Comparison of ENCODE assay signal across 41 cellular contexts in the genomic region with DNA sequence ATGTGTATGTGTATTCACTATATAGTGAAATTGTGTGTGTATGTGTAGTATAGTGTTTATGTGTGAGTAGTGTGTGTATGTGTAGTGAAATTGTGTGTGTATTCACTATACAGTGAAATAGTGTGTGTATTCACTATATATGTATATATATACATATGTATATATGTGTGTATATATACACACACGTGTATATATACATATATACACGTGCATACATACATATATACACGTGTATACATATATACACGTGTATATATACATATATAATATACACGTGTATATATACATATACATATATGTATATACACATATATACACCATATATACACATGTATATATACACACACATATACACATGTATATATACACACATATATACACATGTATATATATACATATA.
"Had no signal": no experiment of that assay in that cellular context is flagged by ENCODE, and none has a peak within 500 bp of the region (broad histone marks: within the 10 kb centered on the region; RNA-seq: fewer than 3 reads in every experiment).

No MANE protein-coding gene starts in this region.

- H3K27ac ChIP-seq: adrenal gland, ascending aorta, body of pancreas, brain microvascular endothelial cell, breast epithelium, cardiac muscle cell had no signal

- FAIRE-seq: astrocyte, bronchial epithelial cell had no signal

- DNase-seq: activated effector memory CD4-positive, alpha-beta T cell treated with anti-CD3 and anti-CD28 coated beads, Interleukin-2, amount 50 U/mL, for 16 hours; activated effector memory CD4-positive, alpha-beta T cell treated with Interleukin-2 at 50 U/mL for 16 hours; activated gamma-delta T cell; activated gamma-delta T cell treated with Interleukin-2 at 50 U/mL for 16 hours; activated naive CD4-positive, alpha-beta T cell; activated naive CD4-positive, alpha-beta T cell treated with anti-CD3 and anti-CD28 coated beads for 36 hours; activated naive CD4-positive, alpha-beta T cell treated with anti-CD3 and anti-CD28 coated beads, Interleukin-2, amount 10 ng/mL, durations not matched to agents 7 days and 5 days; activated naive CD4-positive, alpha-beta T cell treated with anti-CD3 and anti-CD28 coated beads, Interleukin-2, amount 50 U/mL, for 16 hours; activated naive CD4-positive, alpha-beta T cell treated with Interleukin-2 at 50 U/mL for 16 hours; activated naive CD8-positive, alpha-beta T cell treated with anti-CD3 and anti-CD28 coated beads for 36 hours; activated naive CD8-positive, alpha-beta T cell treated with anti-CD3 and anti-CD28 coated beads, Interleukin-2, amount 10 ng/mL, durations not matched to agents 7 days and 5 days; activated naive CD8-positive, alpha-beta T cell treated with anti-CD3 and anti-CD28 coated beads, Interleukin-2, amount 50 U/mL, for 24 hours; activated T-cell treated with anti-CD3 and anti-CD28 coated beads for 4 hours; activated T-cell treated with anti-CD3 and anti-CD28 coated beads, Interleukin-2, amount 50 U/mL, for 1 hour; activated T-cell treated with anti-CD3 and anti-CD28 coated beads, Interleukin-2, amount 50 U/mL, for 24 hours; activated T-cell treated with anti-CD3 and anti-CD28 coated beads, Interleukin-2, amount 50 U/mL, for 4 hours; activated T-cell treated with anti-CD3 and anti-CD28 coated beads, Interleukin-2, amount 50 U/mL, for 48 hours; activated T-cell treated with anti-CD3 and anti-CD28 coated beads, Interleukin-2, amount 50 U/mL, for 72 hours; adrenal gland; amniotic stem cell; amygdala; anterior cingulate cortex; aorta; body of pancreas; brain microvascular endothelial cell; caudate nucleus; central memory CD4-positive, alpha-beta T cell; cerebellar nuclear complex had no signal

- H3K4me1 ChIP-seq: adrenal gland, ascending aorta, body of pancreas, breast epithelium had no signal

- H3K36me3 ChIP-seq: adrenal gland, ascending aorta, brain microvascular endothelial cell, breast epithelium, cardiac muscle cell had no signal

- H3K4me3 Mint-ChIP-seq: activated naive CD4-positive, alpha-beta T cell treated with anti-CD3 and anti-CD28 coated beads for 36 hours; activated naive CD4-positive, alpha-beta T cell treated with anti-CD3 and anti-CD28 coated beads, Interleukin-2, amount 10 ng/mL, durations not matched to agents 7 days and 5 days; activated naive CD4-positive, alpha-beta T cell treated with anti-CD3 and anti-CD28 coated beads, Interleukin-2, amount 50 U/mL, for 24 hours; activated naive CD8-positive, alpha-beta T cell; activated naive CD8-positive, alpha-beta T cell treated with anti-CD3 and anti-CD28 coated beads for 36 hours; activated naive CD8-positive, alpha-beta T cell treated with anti-CD3 and anti-CD28 coated beads, Interleukin-2, amount 10 ng/mL, durations not matched to agents 7 days and 5 days; activated naive CD8-positive, alpha-beta T cell treated with anti-CD3 and anti-CD28 coated beads, Interleukin-2, amount 50 U/mL, for 24 hours; activated T-cell treated with anti-CD3 and anti-CD28 coated beads, Interleukin-2, amount 50 U/mL, for 24 hours; activated T-cell treated with anti-CD3 and anti-CD28 coated beads, Interleukin-2, amount 50 U/mL, for 4 hours; activated T-cell treated with anti-CD3 and anti-CD28 coated beads, Interleukin-2, amount 50 U/mL, for 72 hours; activated T-helper 1 cell treated with anti-CD3 and anti-CD28 coated beads, Interleukin-12 subunit alpha, Interleukin-12 subunit beta, Interleukin-2, Interleukin-4 antibody, amounts not matched to agents 30 ng/mL and 10 ng/mL and 1 ng/mL, durations not matched to agents 14 hours and 24 hours and 36 hours; activated T-helper 17 cell treated with anti-CD3 and anti-CD28 coated beads, Interleukin-2, amount 50 U/mL, for 72 hours; brain; central memory CD8-positive, alpha-beta T cell had no signal

- H3K9me3 ChIP-seq: adrenal gland, ascending aorta, body of pancreas, breast epithelium had no signal

- H3K36me3 Mint-ChIP-seq: activated naive CD4-positive, alpha-beta T cell treated with anti-CD3 and anti-CD28 coated beads, Interleukin-2, amount 10 ng/mL, durations not matched to agents 7 days and 5 days; activated naive CD4-positive, alpha-beta T cell treated with anti-CD3 and anti-CD28 coated beads, Interleukin-2, amount 50 U/mL, for 24 hours; activated naive CD8-positive, alpha-beta T cell; activated naive CD8-positive, alpha-beta T cell treated with anti-CD3 and anti-CD28 coated beads for 36 hours; activated naive CD8-positive, alpha-beta T cell treated with anti-CD3 and anti-CD28 coated beads, Interleukin-2, amount 10 ng/mL, durations not matched to agents 7 days and 5 days; brain had no signal

- H3K27me3 ChIP-seq: adrenal gland, ascending aorta, body of pancreas, brain microvascular endothelial cell, breast epithelium, cardiac muscle cell had no signal

- H3K4me3 ChIP-seq: adrenal gland, ascending aorta, body of pancreas, breast epithelium, cardiac muscle cell had no signal

- H3K4me1 Mint-ChIP-seq: activated naive CD4-positive, alpha-beta T cell treated with anti-CD3 and anti-CD28 coated beads, Interleukin-2, amount 10 ng/mL, durations not matched to agents 7 days and 5 days; activated naive CD4-positive, alpha-beta T cell treated with anti-CD3 and anti-CD28 coated beads, Interleukin-2, amount 50 U/mL, for 24 hours; activated naive CD8-positive, alpha-beta T cell treated with anti-CD3 and anti-CD28 coated beads for 36 hours; activated naive CD8-positive, alpha-beta T cell treated with anti-CD3 and anti-CD28 coated beads, Interleukin-2, amount 10 ng/mL, durations not matched to agents 7 days and 5 days; activated naive CD8-positive, alpha-beta T cell treated with anti-CD3 and anti-CD28 coated beads, Interleukin-2, amount 50 U/mL, for 24 hours; activated T-helper 17 cell treated with anti-CD3 and anti-CD28 coated beads, Interleukin-2, amount 50 U/mL, for 72 hours; brain; central memory CD8-positive, alpha-beta T cell had no signal

- H3K27me3 Mint-ChIP-seq: activated naive CD4-positive, alpha-beta T cell treated with anti-CD3 and anti-CD28 coated beads, Interleukin-2, amount 10 ng/mL, durations not matched to agents 7 days and 5 days; activated naive CD4-positive, alpha-beta T cell treated with anti-CD3 and anti-CD28 coated beads, Interleukin-2, amount 50 U/mL, for 24 hours; activated naive CD8-positive, alpha-beta T cell; activated naive CD8-positive, alpha-beta T cell treated with anti-CD3 and anti-CD28 coated beads for 36 hours; activated naive CD8-positive, alpha-beta T cell treated with anti-CD3 and anti-CD28 coated beads, Interleukin-2, amount 10 ng/mL, durations not matched to agents 7 days and 5 days; activated naive CD8-positive, alpha-beta T cell treated with anti-CD3 and anti-CD28 coated beads, Interleukin-2, amount 50 U/mL, for 24 hours; activated T-cell treated with anti-CD3 and anti-CD28 coated beads, Interleukin-2, amount 50 U/mL, for 24 hours; activated T-helper 17 cell treated with anti-CD3 and anti-CD28 coated beads, Interleukin-2, amount 50 U/mL, for 72 hours; central memory CD8-positive, alpha-beta T cell had no signal

- H3K27ac Mint-ChIP-seq: activated naive CD4-positive, alpha-beta T cell treated with anti-CD3 and anti-CD28 coated beads for 36 hours; activated naive CD4-positive, alpha-beta T cell treated with anti-CD3 and anti-CD28 coated beads, Interleukin-2, amount 10 ng/mL, durations not matched to agents 7 days and 5 days; activated naive CD4-positive, alpha-beta T cell treated with anti-CD3 and anti-CD28 coated beads, Interleukin-2, amount 50 U/mL, for 24 hours; activated naive CD4-positive, alpha-beta T cell treated with anti-CD3 and anti-CD28 coated beads, Interleukin-2, amount 50 U/mL, for 72 hours; activated naive CD8-positive, alpha-beta T cell; activated naive CD8-positive, alpha-beta T cell treated with anti-CD3 and anti-CD28 coated beads for 36 hours; activated naive CD8-positive, alpha-beta T cell treated with anti-CD3 and anti-CD28 coated beads, Interleukin-2, amount 10 ng/mL, durations not matched to agents 7 days and 5 days; activated naive CD8-positive, alpha-beta T cell treated with anti-CD3 and anti-CD28 coated beads, Interleukin-2, amount 50 U/mL, for 24 hours; activated T-cell treated with anti-CD3 and anti-CD28 coated beads, Interleukin-2, amount 50 U/mL, for 24 hours; activated T-cell treated with anti-CD3 and anti-CD28 coated beads, Interleukin-2, amount 50 U/mL, for 72 hours; activated T-helper 1 cell treated with anti-CD3 and anti-CD28 coated beads, Interleukin-12 subunit alpha, Interleukin-12 subunit beta, Interleukin-2, Interleukin-4 antibody, amounts not matched to agents 30 ng/mL and 10 ng/mL and 1 ng/mL, durations not matched to agents 14 hours and 24 hours and 36 hours; activated T-helper 17 cell treated with anti-CD3 and anti-CD28 coated beads, Interleukin-2, amount 50 U/mL, for 72 hours; activated T-helper 2 cell treated with anti-CD3 and anti-CD28 coated beads, Interferon-gamma antibody, Interleukin-2, Interleukin-4, amounts not matched to agents 10 μg/mL and 5 μg/mL and 100 μg/mL, durations not matched to agents 14 hours and 24 hours and 36 hours; brain had no signal

- ATAC-seq: activated naive CD4-positive, alpha-beta T cell treated with anti-CD3 and anti-CD28 coated beads, Interleukin-2, amount 50 U/mL, for 72 hours; activated naive CD8-positive, alpha-beta T cell treated with anti-CD3 and anti-CD28 coated beads, Interleukin-2, amount 50 U/mL, for 24 hours; activated T-cell treated with anti-CD3 and anti-CD28 coated beads, Interleukin-2, amount 50 U/mL, for 4 hours; activated T-cell treated with anti-CD3 and anti-CD28 coated beads, Interleukin-2, amount 50 U/mL, for 72 hours; activated T-helper 17 cell treated with anti-CD3 and anti-CD28 coated beads, Interleukin-2, amount 50 U/mL, for 72 hours; body of pancreas had no signal
